22 cellular contexts compared by ENCODE assay signal in the genomic region with DNA sequence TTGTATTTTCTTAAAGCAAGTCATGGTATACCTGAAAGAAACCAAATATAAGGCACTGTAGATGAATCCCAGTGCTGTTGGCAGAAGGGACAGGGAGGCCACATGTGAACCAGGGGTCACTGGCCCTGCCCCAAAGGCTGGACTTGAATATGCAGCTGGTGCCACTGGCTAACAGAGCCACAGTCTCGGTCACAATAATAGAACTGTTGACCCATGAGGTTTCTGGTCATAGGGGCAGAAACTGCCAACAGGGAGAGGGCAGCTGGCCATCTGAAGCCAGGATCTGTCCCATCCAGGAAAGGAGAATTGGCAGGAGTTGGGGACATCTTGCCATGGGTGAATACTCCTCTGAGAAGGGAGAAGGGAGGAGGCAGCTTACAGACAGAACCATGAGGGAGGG. TPM values are rescaled to one million over a fixed set of nuclear protein-coding genes. Genes with fewer than 3 reads are reported as not detected.
DNase-seq lines count a peak whose midpoint lies in the region; ATAC-seq, FAIRE-seq and TF ChIP-seq lines count a peak whose summit lies in the region.
"Had no signal": no experiment of that assay in that cellular context is flagged by ENCODE, and none has a peak within 500 bp of the region (broad histone marks: within the 10 kb centered on the region; RNA-seq: fewer than 3 reads in every experiment).

No MANE protein-coding gene starts in this region.

- TF ChIP-seq CTCF in liver (IDR thresholded peaks at IDR 0.05; ENCODE audit: low read depth, low read length, missing input control) (no peak), HepG2 (CRISPR knock-in tag; IDR thresholded peaks at IDR 0.05) (no peak), thyroid gland (IDR thresholded peaks at IDR 0.05) (no peak), adrenal gland (IDR thresholded peaks at IDR 0.05) (no peak)

- H3K36me3 ChIP-seq in liver (ENCODE audit: control insufficient read depth in 4 of 4, insufficient read depth in 3 of 4, low read depth in 1 of 4, low read length in 3 of 4) (no peaks in the 10 kb centered on the region), HepG2 (replicated peaks in 1 of 2; ENCODE audit: control insufficient read depth in 1 of 2, insufficient read depth in 2 of 2, low read length in 2 of 2) (no peaks in the 10 kb centered on the region), thyroid gland (no peaks in the 10 kb centered on the region), adrenal gland (replicated peaks in 1 of 2) (no peaks in the 10 kb centered on the region)
- H3K36me3 ChIP-seq: BE2C had no signal

- H3K4me1 ChIP-seq in liver (ENCODE audit: control insufficient read depth in 4 of 4, insufficient read depth in 4 of 4, low read length in 3 of 4) (peaks cover 6 to 79% (median 45%) of the 10 kb centered on the region in 4 donors), HepG2 (ENCODE audit: insufficient read depth, low read length) (peaks cover 14% of the 10 kb centered on the region), thyroid gland (peaks cover 5 to 18% of the 10 kb centered on the region in 2 donors), adrenal gland (replicated peaks in 1 of 2) (peaks cover 14 to 16% of the 10 kb centered on the region in 2 donors)
- H3K4me1 ChIP-seq: BE2C had no signal

- H3K4me3 ChIP-seq in liver (ENCODE audit: low read depth in 1 of 3, low read length in 3 of 3) (no peak overlapping the region), HepG2 (replicated peaks in 1 of 3; ENCODE audit: insufficient read depth in 1 of 3, low read depth in 2 of 3, low read length in 3 of 3) (no peak overlapping the region), thyroid gland (replicated peaks in 1 of 3) (no peak overlapping the region), adrenal gland (no peak overlapping the region)

- CTCF ChIA-PET in HepG2 (lab: Yijun Ruan, JAX; ENCODE audit: low intra/inter-chr PET ratio, low total read pairs) = no interaction called here

- in situ Hi-C loops in HepG2 (cut with HindIII; ENCODE audit: extremely low pct_ligation_motif_present, low pct_unique_long_range_greater_than_20kb) = no loop called here

- H3K79me2 ChIP-seq in HepG2 (ENCODE audit: insufficient read depth, low read length) = no peaks in the 10 kb centered on the region

- POLR2A ChIA-PET in HepG2 (lab: Yijun Ruan, JAX) = no interaction called here

- H3K9me3 ChIP-seq in liver (ENCODE audit: control insufficient read depth in 4 of 4, low read length in 3 of 4) = no peaks in the 10 kb centered on the region
- H3K9me3 ChIP-seq in HepG2 (ENCODE audit: low read length) = no peaks in the 10 kb centered on the region
- H3K9me3 ChIP-seq in thyroid gland = no peaks in the 10 kb centered on the region
- H3K9me3 ChIP-seq in adrenal gland (replicated peaks in 1 of 3) = no peaks in the 10 kb centered on the region
- H3K9me3 ChIP-seq: BE2C had no signal

- H3K27me3 ChIP-seq in liver (ENCODE audit: control insufficient read depth in 4 of 4, insufficient read depth in 4 of 4, low read length in 3 of 4) (no peaks in the 10 kb centered on the region), HepG2 (ENCODE audit: control insufficient read depth in 1 of 2, insufficient read depth in 2 of 2, low read length in 2 of 2) (no peaks in the 10 kb centered on the region), thyroid gland (no peaks in the 10 kb centered on the region), adrenal gland (no peaks in the 10 kb centered on the region)
- H3K27me3 ChIP-seq: BE2C had no signal

- no peak overlapping the region for H2AFZ ChIP-seq in HepG2 (ENCODE audit: low read length)

- H3K27ac ChIP-seq in liver (ENCODE audit: low read depth in 1 of 2, low read length in 2 of 2) (peak overlapping the region; percentile 83 to 92), HepG2 (ENCODE audit: extremely low read length, insufficient read depth, low read length) (no peak overlapping the region), thyroid gland (peak overlapping the region in 2 of 3 donors; percentile 24 to 26), adrenal gland (peak overlapping the region in 2 of 5 donors; percentile 54 to 64)
- H3K27ac ChIP-seq: HL-60 had no signal

- FAIRE-seq in HepG2 (lab: Jason Lieb, UNC) = no peak
- FAIRE-seq: H54 had no signal

- H3K9ac ChIP-seq in liver (ENCODE audit: low read depth in 1 of 2, low read length in 2 of 2) (no peak overlapping the region), HepG2 (ENCODE audit: insufficient read depth, low read depth, low read length) (no peak overlapping the region)

- TF ChIP-seq POLR2A in HepG2 (IDR thresholded peaks at IDR 0.05; ENCODE audit: insufficient read depth in 1 of 2, low read depth in 2 of 2, low read length in 2 of 2) (no peak), thyroid gland (IDR thresholded peaks at IDR 0.05) (no peak), adrenal gland (IDR thresholded peaks at IDR 0.05) (no peak)

- TF ChIP-seq RAD21 in liver (IDR thresholded peaks at IDR 0.05) (peak; percentile 48 to 71), HepG2 (CRISPR knock-in tag; IDR thresholded peaks at IDR 0.05) (no peak)

- intact Hi-C loops in HepG2 (cut with micrococcal nuclease; ENCODE audit: unreplicated experiment) (loop anchor here (10.0 kb wide), 1 partner anchor 67 kb away; no protein-coding TSS in a partner anchor), thyroid gland (cut with DNase I) (no loop called here), adrenal gland (cut with DNase I) (no loop called here)

- no peak for TF ChIP-seq EP300 in HepG2 (IDR thresholded peaks at IDR 0.05; ENCODE audit: low read depth in 2 of 2, low read length in 2 of 2)
- TF ChIP-seq EP300 in HepG2 (CRISPR knock-in tag; IDR thresholded peaks at IDR 0.05; ENCODE audit: borderline replicate concordance) = no peak

- DNase-seq in HepG2 (ENCODE audit: low spot score) (no peak), left lobe of liver (ENCODE audit: low spot score) (peak; percentile 94), pons (ENCODE audit: low spot score) (peak; percentile 52), thyroid gland (peak; percentile 5 to 33), NCI-H2029 (lab: John Stamatoyannopoulos, UW) (no peak), NCI-H524 treated with DMSO at 0.1 percent for 48 hours (lab: John Stamatoyannopoulos, UW) (no peak), adrenal gland (no peak)
- DNase-seq: 8988T; BE2C; CD4-positive, CD25-positive, alpha-beta regulatory T cell; COR-L47; DMS 273 treated with DMSO at 0.1 percent for 48 hours; DND-41; Karpas-422; NCI-H1417 treated with DMSO at 0.1 percent for 48 hours; NCI-H1930; NCI-H82; SHP77 had no signal

- WGBS in liver = 31% methylated on average over 1 of the region's 1 CpG
- 40% methylated on average over 1 of the region's 1 CpG for WGBS in HepG2 (ENCODE audit: low lambda C conversion rate)
- WGBS in thyroid gland, 2 donors = 54 to 63% methylated on average over 1 of the region's 1 CpG
- WGBS in adrenal gland, 4 donors = 67 to 86% (median 83%) methylated on average over 1 of the region's 1 CpG

- H4K20me1 ChIP-seq in HepG2 (ENCODE audit: insufficient read depth, low read length) = no peaks in the 10 kb centered on the region

- no peak overlapping the region for H3K4me2 ChIP-seq in HepG2 (ENCODE audit: low read depth, low read length)

- no peak for ATAC-seq in HepG2
- ATAC-seq in left lobe of liver = peak; percentile 86

- no TSS peak for BruUV-seq in HepG2 (replicated peaks; lab: Mats Ljungman, UMichigan)

TF ChIP-seq in liver, 16 proteins besides CTCF, POLR2A, EP300 and RAD21 (continues in another document):
- TF ChIP-seq SP1 (IDR thresholded peaks at IDR 0.05) (peak; percentile 91), TAF1 (conservative IDR thresholded peaks at IDR 0.05) (no peak), FOXA2 (IDR thresholded peaks at IDR 0.05) (peak; percentile 51)
- TF ChIP-seq, protein P1, sequence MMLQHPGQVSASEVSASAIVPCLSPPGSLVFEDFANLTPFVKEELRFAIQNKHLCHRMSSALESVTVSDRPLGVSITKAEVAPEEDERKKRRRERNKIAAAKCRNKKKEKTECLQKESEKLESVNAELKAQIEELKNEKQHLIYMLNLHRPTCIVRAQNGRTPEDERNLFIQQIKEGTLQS (IDR thresholded peaks at IDR 0.05) = no peak

RNA-seq across cellular contexts. Expression of a gene that starts 31.9 kb away (rescaled TPM):
- total RNA-seq in liver = 10 to 100 TPM in 1 of 2 donors, 1 to 10 TPM in 1; 4.6 to 47.9 TPM
- 1 to 10 TPM; 5.3 to 7.1 TPM for polyA plus RNA-seq in liver
- total RNA-seq in HepG2 (2016; rRNA removed; fragmentation: Illumina TruSeq; extraction: Trizol) = 1.5 and 1.8 TPM in 2 replicates
- total RNA-seq in HepG2 (2016; cell fraction: cytosol; rRNA removed; fragmentation: Illumina TruSeq; extraction: Trizol; ENCODE audit: low read depth) = 0.18 TPM in 1 of 2 replicates, not detected in the other
- 1.1 and 1.7 TPM in 2 replicates for total RNA-seq in HepG2 (2016; cell fraction: insoluble cytoplasmic fraction; rRNA removed; fragmentation: Illumina TruSeq; extraction: Trizol)
- total RNA-seq in HepG2 (2016; cell fraction: membrane; rRNA removed; fragmentation: Illumina TruSeq; extraction: Trizol) = 0.56 and 1.2 TPM in 2 replicates
- total RNA-seq in HepG2 (2016; cell fraction: nucleus; rRNA removed; fragmentation: Illumina TruSeq; extraction: Trizol) = 0.34 and 0.87 TPM in 2 replicates
- 0.14 and 0.25 TPM in 2 replicates for polyA plus RNA-seq in HepG2 (2011; rRNA removed)
- polyA plus RNA-seq in HepG2 (2011; cell fraction: cytosol; rRNA removed) = 0.11 and 0.24 TPM in 2 replicates
- polyA plus RNA-seq in HepG2 (2011; cell fraction: nucleus; rRNA removed) = 0.16 and 0.31 TPM in 2 replicates
- polyA plus RNA-seq in HepG2 (2012) = 0.63 and 0.75 TPM in 2 replicates
- polyA plus RNA-seq in HepG2 (2016; cell fraction: cytosol; fragmentation: Illumina TruSeq; extraction: Trizol; ENCODE audit: low read depth) = not detected in 2 replicates
- polyA plus RNA-seq in HepG2 (2016; cell fraction: insoluble cytoplasmic fraction; fragmentation: Illumina TruSeq; extraction: Trizol; ENCODE audit: low read depth) = 0.19 TPM in 1 of 2 replicates, not detected in the other
- polyA plus RNA-seq in HepG2 (2016; cell fraction: membrane; fragmentation: Illumina TruSeq; extraction: Trizol; ENCODE audit: low read depth) = not detected in 2 replicates
- polyA plus RNA-seq in HepG2 (2016; cell fraction: nucleus; fragmentation: Illumina TruSeq; extraction: Trizol; ENCODE audit: insufficient read depth, low read depth) = 0.26 and 0.41 TPM in 2 replicates
- polyA minus RNA-seq in HepG2 (2011; rRNA and poly(A)+ RNA removed; ENCODE audit: low replicate concordance) = 0.04 TPM in 1 of 2 replicates, not detected in the other
- 0.20 and 0.88 TPM in 2 replicates for polyA minus RNA-seq in HepG2 (2011; cell fraction: cytosol; rRNA and poly(A)+ RNA removed)
- polyA minus RNA-seq in HepG2 (2011; cell fraction: nucleus; rRNA and poly(A)+ RNA removed) = 0.87 and 1.5 TPM in 2 replicates
- 32.1 TPM for total RNA-seq in left lobe of liver
- 10 to 100 TPM in 3 of 4 donors, 1 to 10 TPM in 1; 9.9 to 25.4 (median 13.1) TPM for total RNA-seq in thyroid gland
- 10 to 100 TPM; 18.0 to 27.3 (median 23.3) TPM for total RNA-seq in adrenal gland
- polyA plus RNA-seq in adrenal gland = 1 to 10 TPM in 2 of 3 donors, under 1 TPM in 1; 0.07 to 5.8 (median 5.8) TPM
- total RNA-seq: G401 had no signal

Comparison
In these comparisons a context has a peak if more than half of its experiments do, and no peak if none do; other contexts are left out.
1. DNase-seq: peak in left lobe of liver (single experiment), pons (single experiment) and thyroid gland (2 of 2); none in HepG2 (single experiment), NCI-H2029 (single experiment), NCI-H524 treated with DMSO at 0.1 percent for 48 hours (single experiment) and adrenal gland (0 of 7).